Comparison of ENCODE assay signal across 17 cellular contexts in genomic region chr11:18611196-18611595, GRCh38. TPM values are rescaled to one million over a fixed set of nuclear protein-coding genes. Genes with fewer than 3 reads are reported as not detected.
DNase-seq lines count a peak whose midpoint lies in the region; ATAC-seq and TF ChIP-seq lines count a peak whose summit lies in the region.
"Had no signal": no experiment of that assay in that cellular context is flagged by ENCODE, and none has a peak within 500 bp of the region (broad histone marks: within the 10 kb centered on the region; RNA-seq: fewer than 3 reads in every experiment).

No MANE protein-coding gene starts in this region.

- H3K36me3 Mint-ChIP-seq in HFFc6 (ENCODE audit: low read depth) = peaks cover 43% of the 10 kb centered on the region

- intact Hi-C loops in Right ventricle myocardium superior (cut with DNase I) = no loop called here

- no peak overlapping the region for H3K4me3 ChIP-seq in AG10803 (ENCODE audit: low read length)
- H3K4me3 ChIP-seq: BLaER1, GM23338 had no signal

- DNase-seq in AG10803 (ENCODE audit: low read depth) = peak; percentile 59
- DNase-seq in HFFc6 = no peak
- peak; percentile 15 for DNase-seq in fibroblast of gingiva (ENCODE audit: low read depth)
- no peak for DNase-seq in activated CD8-positive, alpha-beta memory T cell treated with anti-CD3 and anti-CD28 coated beads for 24 hours
- DNase-seq in Right ventricle myocardium superior = no peak
- no peak for DNase-seq in NCI-H128 (lab: John Stamatoyannopoulos, UW; ENCODE audit: unreplicated experiment)
- DNase-seq: ACHN; AML-193; Caco-2; CD8-positive, alpha-beta memory T cell; DND-41; GF-D8; H7; KBM-7 had no signal

- H3K27me3 Mint-ChIP-seq in HFFc6 (ENCODE audit: insufficient read depth) = no peaks in the 10 kb centered on the region
- H3K27me3 Mint-ChIP-seq: CD8-positive, alpha-beta memory T cell had no signal

- no peak for TF ChIP-seq CTCF in AG10803 (conservative IDR thresholded peaks at IDR 0.05; ENCODE audit: low read length)
- no peak for TF ChIP-seq CTCF in HFFc6 (IDR thresholded peaks at IDR 0.05)

- no peak overlapping the region; the same call in 1 of the 2 replicates for H3K4me3 Mint-ChIP-seq in HFFc6
- H3K4me3 Mint-ChIP-seq: CD8-positive, alpha-beta memory T cell; GM23338 had no signal

- peak overlapping the region; percentile 19; the same call in 1 of the 2 replicates for H3K27ac Mint-ChIP-seq in HFFc6
- H3K27ac Mint-ChIP-seq: GM23338 had no signal

- TF ChIP-seq POLR2A in GM18505 (IDR thresholded peaks at IDR 0.05; ENCODE audit: borderline replicate concordance, extremely low read depth, insufficient read depth, insufficient read length) = no peak

- ATAC-seq in GM18505 (IDR thresholded peaks at IDR 0.05; ENCODE audit: unreplicated experiment) (no peak), Right ventricle myocardium superior (ENCODE audit: poor library complexity) (no peak)
- ATAC-seq: GM23338 had no signal

- H3K4me1 Mint-ChIP-seq in HFFc6 (ENCODE audit: low read depth) = peaks cover 28% of the 10 kb centered on the region

- no peaks in the 10 kb centered on the region for H3K9me3 Mint-ChIP-seq in HFFc6
- H3K9me3 Mint-ChIP-seq: CD8-positive, alpha-beta memory T cell; GM23338 had no signal

RNA-seq across cellular contexts. Expression of gene MISFA, which starts 11.6 kb away (rescaled TPM):
- 1 to 10 TPM; 1.5 to 2.8 (median 2.4) TPM for total RNA-seq in HFFc6 (2021; fragmentation: NEBNext Ultra II Directional; extraction: Animal tissue kit (Norgen Biotek cat#: 25700))
- 13.3 TPM for total RNA-seq in Right ventricle myocardium superior
- total RNA-seq: GM23338 had no signal

RNA-seq across cellular contexts. Expression of gene UEVLD, which starts 22.7 kb away (rescaled TPM):
- total RNA-seq in HFFc6 (2021; fragmentation: NEBNext Ultra II Directional; extraction: Animal tissue kit (Norgen Biotek cat#: 25700)) = 10 to 100 TPM; 20.0 to 29.0 (median 24.4) TPM
- total RNA-seq in Right ventricle myocardium superior = 19.3 TPM

RNA-seq across cellular contexts. Expression of gene SPTY2D1, which starts 22.9 kb away (rescaled TPM):
- 10 to 100 TPM; 25.9 to 29.8 (median 28.1) TPM for total RNA-seq in HFFc6 (2021; fragmentation: NEBNext Ultra II Directional; extraction: Animal tissue kit (Norgen Biotek cat#: 25700))
- 8.2 TPM for total RNA-seq in Right ventricle myocardium superior

Comparison
In these comparisons a context has a peak if more than half of its experiments do, and no peak if none do; other contexts are left out.
1. DNase-seq: peak in AG10803 (single experiment) and fibroblast of gingiva (single experiment); none in HFFc6 (single experiment), activated CD8-positive, alpha-beta memory T cell treated with anti-CD3 and anti-CD28 coated beads for 24 hours (single experiment), Right ventricle myocardium superior (single experiment) and NCI-H128 (single experiment).